ENCODE assay signal across 25 cellular contexts in the genomic region with DNA sequence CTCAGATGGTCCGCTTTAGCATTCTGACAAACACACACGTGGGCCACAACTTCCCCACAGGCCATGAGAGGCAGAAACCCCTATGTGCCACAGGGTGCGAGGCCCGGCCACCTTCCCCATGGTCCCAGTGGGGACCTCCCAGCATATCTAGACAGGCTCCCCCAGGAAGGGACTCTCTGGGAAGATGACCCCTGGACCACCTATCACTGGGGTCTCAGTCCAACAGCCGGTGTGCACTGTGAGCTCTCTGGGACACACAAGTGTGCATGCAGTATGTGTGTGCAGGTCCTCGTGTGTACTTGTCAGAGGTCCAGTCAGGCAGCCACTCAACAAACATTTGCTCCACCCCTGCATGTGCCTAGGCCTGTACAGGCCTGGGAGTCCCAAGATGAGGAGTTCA. TPM values are rescaled to one million over a fixed set of nuclear protein-coding genes. Genes with fewer than 3 reads are reported as not detected.
"Had no signal": no experiment of that assay in that cellular context is flagged by ENCODE, and none has a peak within 500 bp of the region (broad histone marks: within the 10 kb centered on the region; RNA-seq: fewer than 3 reads in every experiment).

No MANE protein-coding gene starts in this region.

- DNase-seq: activated CD4-positive, alpha-beta T cell treated with anti-CD3 and anti-CD28 coated beads, Interleukin-2, amount 10 ng/mL, durations not matched to agents 7 days and 5 days; activated CD4-positive, CD25-positive, alpha-beta regulatory T cell treated with anti-CD3 and anti-CD28 coated beads, Interleukin-2, amount 50 U/mL, for 72 hours; activated CD8-positive, alpha-beta memory T cell treated with anti-CD3 and anti-CD28 coated beads, Interleukin-2, amount 10 ng/mL, durations not matched to agents 7 days and 5 days; activated CD8-positive, alpha-beta T cell treated with anti-CD3 and anti-CD28 coated beads for 36 hours; cerebellar nuclear complex; cortex of kidney; endodermal cell; esophagus squamous epithelium; left cardiac atrium; naive thymus-derived CD4-positive, alpha-beta T cell; SK-N-SH; small intestine; stimulated activated CD4-positive, alpha-beta T cell treated with anti-CD3 and anti-CD28 coated beads, Interleukin-15, amount 100 ng/mL, for 24 hours; stimulated activated naive CD4-positive, alpha-beta T cell treated with Interleukin-2 at 50 U/mL for 16 hours; T-helper 2 cell had no signal

- H3K9me3 Mint-ChIP-seq: activated CD4-positive, alpha-beta T cell treated with anti-CD3 and anti-CD28 coated beads, Interleukin-2, amount 10 ng/mL, durations not matched to agents 7 days and 5 days; activated CD8-positive, alpha-beta T cell treated with anti-CD3 and anti-CD28 coated beads for 36 hours; activated T-helper 1 cell treated with anti-CD3 and anti-CD28 coated beads, Interleukin-12 subunit alpha, Interleukin-12 subunit beta, Interleukin-2, Interleukin-4 antibody, amounts not matched to agents 30 ng/mL and 10 ng/mL and 1 ng/mL, durations not matched to agents 14 hours and 24 hours and 36 hours; endodermal cell; neural crest cell had no signal

- H3K27me3 Mint-ChIP-seq: activated CD4-positive, alpha-beta T cell treated with anti-CD3 and anti-CD28 coated beads, Interleukin-2, amount 10 ng/mL, durations not matched to agents 7 days and 5 days; activated CD8-positive, alpha-beta T cell treated with anti-CD3 and anti-CD28 coated beads for 36 hours; activated naive CD8-positive, alpha-beta T cell had no signal

- H3K27ac Mint-ChIP-seq: activated CD4-positive, alpha-beta T cell treated with anti-CD3 and anti-CD28 coated beads, Interleukin-2, amount 10 ng/mL, durations not matched to agents 7 days and 5 days; activated CD8-positive, alpha-beta memory T cell treated with anti-CD3 and anti-CD28 coated beads, Interleukin-2, amount 10 ng/mL, durations not matched to agents 7 days and 5 days; activated CD8-positive, alpha-beta T cell treated with anti-CD3 and anti-CD28 coated beads for 36 hours; activated naive CD8-positive, alpha-beta T cell; activated T-helper 1 cell treated with anti-CD3 and anti-CD28 coated beads, Interleukin-12 subunit alpha, Interleukin-12 subunit beta, Interleukin-2, Interleukin-4 antibody, amounts not matched to agents 30 ng/mL and 10 ng/mL and 1 ng/mL, durations not matched to agents 14 hours and 24 hours and 36 hours; endodermal cell; naive thymus-derived CD4-positive, alpha-beta T cell had no signal

- H3K36me3 Mint-ChIP-seq: activated CD8-positive, alpha-beta memory T cell treated with anti-CD3 and anti-CD28 coated beads, Interleukin-2, amount 10 ng/mL, durations not matched to agents 7 days and 5 days; activated naive CD8-positive, alpha-beta T cell; naive thymus-derived CD4-positive, alpha-beta T cell had no signal

- H3K4me2 ChIP-seq: SK-N-SH had no signal

- H3K36me3 ChIP-seq: adrenal gland, esophagus squamous epithelium, gastroesophageal sphincter, heart left ventricle had no signal

- H3K27me3 ChIP-seq: adrenal gland, esophagus squamous epithelium, gastroesophageal sphincter, heart left ventricle had no signal

- ATAC-seq: activated CD8-positive, alpha-beta memory T cell treated with anti-CD3 and anti-CD28 coated beads, Interleukin-2, amount 10 ng/mL, durations not matched to agents 7 days and 5 days; activated CD8-positive, alpha-beta T cell treated with anti-CD3 and anti-CD28 coated beads for 36 hours; gastroesophageal sphincter; heart left ventricle; left cardiac atrium; naive thymus-derived CD4-positive, alpha-beta T cell; psoas muscle; right cardiac atrium had no signal

- H3K27ac ChIP-seq: adrenal gland, esophagus squamous epithelium, gastroesophageal sphincter, heart left ventricle, psoas muscle, VCaP had no signal

- H3K4me3 Mint-ChIP-seq: activated CD4-positive, alpha-beta T cell treated with anti-CD3 and anti-CD28 coated beads, Interleukin-2, amount 10 ng/mL, durations not matched to agents 7 days and 5 days; activated CD8-positive, alpha-beta memory T cell treated with anti-CD3 and anti-CD28 coated beads, Interleukin-2, amount 10 ng/mL, durations not matched to agents 7 days and 5 days; activated CD8-positive, alpha-beta T cell treated with anti-CD3 and anti-CD28 coated beads for 36 hours; activated naive CD8-positive, alpha-beta T cell; activated T-helper 1 cell treated with anti-CD3 and anti-CD28 coated beads, Interleukin-12 subunit alpha, Interleukin-12 subunit beta, Interleukin-2, Interleukin-4 antibody, amounts not matched to agents 30 ng/mL and 10 ng/mL and 1 ng/mL, durations not matched to agents 14 hours and 24 hours and 36 hours; endodermal cell; naive thymus-derived CD4-positive, alpha-beta T cell; neural crest cell had no signal

- H3K4me3 ChIP-seq: adrenal gland, esophagus squamous epithelium, gastroesophageal sphincter, heart left ventricle, lung, psoas muscle had no signal

- H3K4me1 Mint-ChIP-seq: activated CD4-positive, alpha-beta T cell treated with anti-CD3 and anti-CD28 coated beads, Interleukin-2, amount 10 ng/mL, durations not matched to agents 7 days and 5 days; naive thymus-derived CD4-positive, alpha-beta T cell; neural crest cell had no signal

- H3K9me3 ChIP-seq: adrenal gland, esophagus squamous epithelium, psoas muscle, SK-N-SH had no signal

- H3K4me1 ChIP-seq: adrenal gland, esophagus squamous epithelium, gastroesophageal sphincter, psoas muscle had no signal

RNA-seq across cellular contexts. Expression of gene GRID1, which starts 18.7 kb away (rescaled TPM):
- total RNA-seq: activated CD4-positive, alpha-beta T cell treated with anti-CD3 and anti-CD28 coated beads, Interleukin-2, amount 10 ng/mL, durations not matched to agents 7 days and 5 days; activated CD8-positive, alpha-beta memory T cell treated with anti-CD3 and anti-CD28 coated beads, Interleukin-2, amount 10 ng/mL, durations not matched to agents 7 days and 5 days; activated CD8-positive, alpha-beta T cell treated with anti-CD3 and anti-CD28 coated beads for 36 hours; activated T-helper 1 cell treated with anti-CD3 and anti-CD28 coated beads, Interleukin-12 subunit alpha, Interleukin-12 subunit beta, Interleukin-2, Interleukin-4 antibody, amounts not matched to agents 30 ng/mL and 10 ng/mL and 1 ng/mL, durations not matched to agents 14 hours and 24 hours and 36 hours; naive thymus-derived CD4-positive, alpha-beta T cell had no signal
